In the genomic region with DNA sequence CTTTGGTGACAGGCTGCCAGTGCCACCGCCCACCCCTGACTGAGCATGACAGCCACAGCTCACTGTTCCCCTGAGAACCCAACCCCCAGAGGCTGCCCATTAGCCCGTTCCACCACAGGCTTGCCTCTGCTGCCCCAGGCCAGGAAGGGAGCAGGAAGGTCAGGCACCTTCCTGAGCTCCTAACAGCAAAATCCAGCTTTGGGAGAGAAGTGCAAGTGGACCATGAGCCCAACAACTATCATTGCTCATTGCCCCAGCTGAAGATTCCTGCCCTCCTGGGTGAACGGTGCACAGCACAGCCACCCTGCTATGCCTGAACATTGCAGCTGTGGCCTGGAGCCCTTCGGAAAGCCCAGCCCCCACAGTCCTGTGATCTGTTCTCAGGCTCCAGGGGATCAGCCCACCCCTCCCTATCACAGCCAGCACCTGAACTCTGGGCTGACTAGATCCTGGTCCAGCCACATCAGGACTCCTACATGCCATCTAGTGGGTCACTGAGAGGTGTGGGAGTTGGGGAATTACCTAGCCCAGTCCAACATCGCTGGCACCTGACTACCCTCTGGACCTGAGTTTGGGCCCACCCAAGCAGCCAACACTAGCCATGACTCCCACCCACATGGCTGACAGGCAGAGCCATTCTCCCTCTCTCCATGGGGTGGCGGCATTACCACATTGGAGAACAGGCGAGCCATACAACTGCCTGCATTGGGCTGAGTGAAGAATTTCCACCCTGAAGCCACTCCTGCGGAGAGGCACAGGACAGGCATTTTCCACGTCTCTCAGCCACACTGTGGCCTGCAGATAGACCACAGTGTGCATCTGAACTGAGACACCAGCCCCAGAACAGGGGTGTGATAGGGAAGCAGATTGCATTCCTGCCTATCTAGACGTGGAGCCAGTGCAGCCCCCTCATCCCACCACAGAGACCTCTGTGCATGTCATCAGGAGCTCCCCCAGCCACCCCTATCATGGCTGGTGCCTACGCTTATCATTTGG, we compare ENCODE assay signal across 8 cellular contexts. TPM values are rescaled to one million over a fixed set of nuclear protein-coding genes. Genes with fewer than 3 reads are reported as not detected.
DNase-seq lines count a peak whose midpoint lies in the region; ATAC-seq and TF ChIP-seq lines count a peak whose summit lies in the region.

No MANE protein-coding gene starts in this region.

- no peaks in the 10 kb centered on the region; the same call in 2 of the 3 replicates for H3K36me3 Mint-ChIP-seq in GM23338 (ENCODE audit: low read depth)

- H3K27ac Mint-ChIP-seq in GM23338 = no peak overlapping the region

- H3K27me3 Mint-ChIP-seq in GM23338 (ENCODE audit: insufficient read depth, low read depth, poor library complexity) = peaks cover 10% of the 10 kb centered on the region

- H2AFZ ChIP-seq in GM23338 = peak overlapping the region; percentile 64; the same call in 1 of the 2 replicates

- H3K4me3 ChIP-seq in DOHH2 (ENCODE audit: low read length) = no peak overlapping the region
- H3K4me3 ChIP-seq in GM23338 = no peak overlapping the region
- H3K4me3 ChIP-seq in right lobe of liver = no peak overlapping the region

- H3K4me2 ChIP-seq in DOHH2 (ENCODE audit: low read length) (no peak overlapping the region), GM23338 (no peak overlapping the region)

- H3K27me3 ChIP-seq in DOHH2 (ENCODE audit: control insufficient read depth, low read length) = no peaks in the 10 kb centered on the region
- H3K27me3 ChIP-seq in GM23338 (ENCODE audit: insufficient read depth) = no peaks in the 10 kb centered on the region
- no peaks in the 10 kb centered on the region for H3K27me3 ChIP-seq in right lobe of liver

- no peaks in the 10 kb centered on the region; the same call in 1 of the 2 replicates for H3K9me3 ChIP-seq in DOHH2 (ENCODE audit: control insufficient read depth, insufficient read depth, low read length)
- no peaks in the 10 kb centered on the region for H3K9me3 ChIP-seq in right lobe of liver

- H3F3A ChIP-seq in DOHH2 (ENCODE audit: control insufficient read depth, insufficient read depth) (peaks cover 4% of the 10 kb centered on the region; the same call in 1 of the 2 replicates), GM23338 (replicated peaks; ENCODE audit: low read depth) (no peaks in the 10 kb centered on the region)

- H3K4me1 ChIP-seq in DOHH2 (ENCODE audit: control insufficient read depth, low read length) (no peaks in the 10 kb centered on the region), GM23338 (ENCODE audit: insufficient read depth) (0 out of 2 replicates have a peak, but pooled peaks cover 5% of the 10 kb centered on the region), right lobe of liver (no peaks in the 10 kb centered on the region)

- H3K36me3 ChIP-seq in DOHH2 (ENCODE audit: control insufficient read depth, low read length) = peaks cover under 1% of the 10 kb centered on the region; the same call in 1 of the 2 replicates
- H3K36me3 ChIP-seq in GM23338 (ENCODE audit: insufficient read depth) = no peaks in the 10 kb centered on the region
- H3K36me3 ChIP-seq in right lobe of liver = no peaks in the 10 kb centered on the region

- no peak for TF ChIP-seq POLR2A in right lobe of liver (IDR thresholded peaks at IDR 0.05)

- TF ChIP-seq CTCF in DOHH2 (IDR thresholded peaks at IDR 0.05; ENCODE audit: low read depth, low read length, poor library complexity, severe bottlenecking) (peak; percentile 80), GM23338 (conservative IDR thresholded peaks at IDR 0.05; ENCODE audit: low read depth in 2 of 2) (peak; percentile 56 to 86), right lobe of liver (IDR thresholded peaks at IDR 0.05) (peak; percentile 72 to 90 (median 88))

- no peaks in the 10 kb centered on the region for H3K9me2 ChIP-seq in DOHH2 (replicated peaks; ENCODE audit: control insufficient read depth, low read length)
- peaks cover 2% of the 10 kb centered on the region; the same call in 1 of the 2 replicates for H3K9me2 ChIP-seq in GM23338 (ENCODE audit: insufficient read depth)

- ATAC-seq in GM23338 (peak; percentile 92), right lobe of liver (peak; percentile 94 to 99 (median 96)), HG02970 (IDR thresholded peaks at IDR 0.05; ENCODE audit: low FRiP score, unreplicated experiment) (no peak)

- DNase-seq in GM23338 (ENCODE audit: low spot score) (peak; percentile 79), NCI-H2227 (lab: John Stamatoyannopoulos, UW; ENCODE audit: unreplicated experiment) (peak; percentile 43), dermis blood vessel endothelial cell (peak; percentile 82), right lobe of liver (peak; percentile 71 to 86 (median 75))
- peak; percentile 54 for DNase-seq in activated CD4-positive, alpha-beta T cell treated with anti-CD3 and anti-CD28 coated beads, Interleukin-2, amount 50 U/mL, for 1 hour
- peak; percentile 51 to 55 for DNase-seq in stimulated activated CD4-positive, alpha-beta T cell treated with anti-CD3 and anti-CD28 coated beads, Interleukin-4, amount 100 ng/mL, for 48 hours (ENCODE audit: low read depth in 2 of 2)

- intact Hi-C loops in right lobe of liver (cut with DNase I) = no loop called here

- no peak overlapping the region for H3K4me3 Mint-ChIP-seq in GM23338

- peaks cover 9% of the 10 kb centered on the region for H3K4me1 Mint-ChIP-seq in GM23338

- H4K20me1 ChIP-seq in DOHH2 (ENCODE audit: control insufficient read depth, insufficient read depth, low read depth, low read length) (peaks cover 5% of the 10 kb centered on the region; the same call in 1 of the 2 replicates), GM23338 (replicated peaks; ENCODE audit: insufficient read depth) (no peaks in the 10 kb centered on the region)

- 7% methylated on average over 2 of the region's 11 CpGs for WGBS in right lobe of liver (ENCODE audit: insufficient coverage, low coverage, low lambda C conversion rate, missing lambda C conversion rate)

- H3K9me3 Mint-ChIP-seq in GM23338 = no peaks in the 10 kb centered on the region; the same call in 2 of the 3 replicates

- H3K79me2 ChIP-seq in DOHH2 (ENCODE audit: control insufficient read depth, low read length) (no peaks in the 10 kb centered on the region), GM23338 (replicated peaks; ENCODE audit: insufficient read depth) (no peaks in the 10 kb centered on the region)

- H3K27ac ChIP-seq in DOHH2 (ENCODE audit: low read depth, low read length) (no peak overlapping the region), GM23338 (ENCODE audit: low read depth) (no peak overlapping the region), right lobe of liver (no peak overlapping the region)

TF ChIP-seq in GM23338, 12 proteins besides CTCF, POLR2A, EP300 and RAD21 (continues in another document):
- TF ChIP-seq NANOG (IDR thresholded peaks at IDR 0.05; ENCODE audit: borderline replicate concordance) = no peak
- TF ChIP-seq ZNF331 (CRISPR knock-in tag; IDR thresholded peaks at IDR 0.05; ENCODE audit: low read depth) = no peak
- TF ChIP-seq EZH2phosphoT487 (IDR thresholded peaks at IDR 0.05; ENCODE audit: unreplicated experiment) = no peak

RNA-seq across cellular contexts. Expression of a gene that starts 58.4 kb away (rescaled TPM):
- not detected in 2 replicates for total RNA-seq in GM23338 (2014; rRNA removed; shearing (Covaris generic))
- polyA plus RNA-seq in GM23338 (2016; fragmentation: Nextera tagmentation; extraction: Ambion mirVana) = not detected in 2 replicates
- total RNA-seq in dermis blood vessel endothelial cell (not detected in 2 replicates), right lobe of liver (not detected)
